6 cellular contexts compared by ENCODE assay signal in the genomic region with DNA sequence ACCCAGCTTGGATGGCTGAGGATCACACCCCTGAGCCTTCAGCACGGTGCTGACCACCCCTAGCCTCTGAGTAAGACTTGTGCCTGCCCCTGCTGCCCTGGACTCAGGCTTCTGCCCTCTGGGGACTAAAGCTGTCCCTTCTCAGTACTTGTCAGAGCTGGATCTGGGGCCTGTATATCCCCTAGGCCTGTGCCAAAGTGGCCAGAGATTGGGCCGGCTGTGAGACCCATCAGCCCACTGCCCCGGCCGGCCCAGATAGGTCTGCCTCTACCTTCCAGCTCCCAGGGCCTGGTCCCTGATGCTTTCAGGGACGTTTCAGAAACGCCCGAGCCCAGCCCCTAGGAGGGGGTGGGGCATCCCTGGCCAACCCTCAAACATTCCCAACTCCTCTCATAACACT.
"Had no signal": no experiment of that assay in that cellular context is flagged by ENCODE, and none has a peak within 500 bp of the region (broad histone marks: within the 10 kb centered on the region; RNA-seq: fewer than 3 reads in every experiment).

No MANE protein-coding gene starts in this region.

- ATAC-seq: GM23338, HepG2, K562 had no signal

- H3K9me3 Mint-ChIP-seq: GM23338 had no signal

- H3K27ac Mint-ChIP-seq: GM23338, H9 had no signal

- DNase-seq: H9, HCEC 1CT had no signal

- H2AFZ ChIP-seq: GM23338 had no signal

- H3K27ac ChIP-seq: HL-60 had no signal

- H3K4me3 ChIP-seq: GM23338, K562 had no signal

- H3K4me3 Mint-ChIP-seq: GM23338, H9 had no signal

- H3K4me2 ChIP-seq: GM23338 had no signal
